In the genomic region with DNA sequence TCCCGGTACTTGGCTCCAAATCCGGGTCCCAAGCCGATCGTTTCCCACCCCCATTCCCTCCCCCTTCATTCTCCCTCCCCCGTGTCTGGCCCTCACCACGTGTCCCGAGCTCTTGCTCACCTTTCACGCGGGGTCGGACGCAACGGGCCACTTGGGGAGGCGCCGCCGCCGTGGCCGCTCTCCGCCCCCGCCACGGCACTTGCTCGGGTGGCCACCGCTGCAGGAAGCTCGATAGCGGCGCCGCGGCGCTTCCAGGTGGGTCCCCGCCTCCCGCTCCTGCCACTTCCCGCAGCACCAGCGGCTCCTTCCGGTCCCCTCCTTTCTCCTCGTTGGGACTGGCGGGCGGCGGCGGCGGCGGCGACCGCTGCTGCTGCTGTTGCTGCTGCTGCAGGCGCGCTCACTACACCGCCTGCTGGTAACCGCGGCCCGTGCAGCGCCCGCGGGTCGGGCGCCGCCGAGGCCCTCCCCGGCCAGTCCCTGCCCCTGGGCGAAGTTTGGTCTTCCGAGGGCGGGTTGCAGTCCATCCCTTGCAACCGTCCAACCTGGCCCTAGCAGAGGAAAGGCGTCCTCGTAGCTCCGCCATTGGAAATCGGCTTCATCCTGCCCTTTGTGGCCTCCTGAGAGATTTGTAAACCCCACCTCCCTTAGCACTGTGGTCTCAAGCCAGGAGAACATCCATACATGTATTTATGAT, we compare ENCODE assay signal across 8 cellular contexts. TPM values are rescaled to one million over a fixed set of nuclear protein-coding genes. Genes with fewer than 3 reads are reported as not detected.
A peak's percentile ranks its signal among the peaks of the same experiment; 100 is the strongest.
DNase-seq lines count a peak whose midpoint lies in the region; ATAC-seq and TF ChIP-seq lines count a peak whose summit lies in the region.

No MANE protein-coding gene starts in this region.

- peak overlapping the region; percentile 76 to 88 (median 81) for H3K4me3 ChIP-seq in breast epithelium

- no peaks in the 10 kb centered on the region for H3K36me3 Mint-ChIP-seq in immature natural killer cell

- TF ChIP-seq POLR2A in breast epithelium (IDR thresholded peaks at IDR 0.05) = no peak

- peak overlapping the region; percentile 96 for H3K27ac ChIP-seq in VCaP
- peak overlapping the region; percentile 96 to 97 for H3K27ac ChIP-seq in breast epithelium

- peaks cover 41 to 44% of the 10 kb centered on the region in 2 donors for H3K4me1 Mint-ChIP-seq in immature natural killer cell

- intact Hi-C loops in breast epithelium (cut with DNase I; ENCODE audit: low total_unique reads) = no loop called here

- peak overlapping the region; percentile 89 to 96 (median 94) for H3K4me3 Mint-ChIP-seq in immature natural killer cell

- TF ChIP-seq CTCF in VCaP (conservative IDR thresholded peaks at IDR 0.05) = peak; percentile 90
- TF ChIP-seq CTCF in breast epithelium (IDR thresholded peaks at IDR 0.05) = peak; percentile 74 to 95 (median 93)

- H3K9me3 ChIP-seq in breast epithelium = no peaks in the 10 kb centered on the region

- peak; percentile 86 for DNase-seq in AG08395 (ENCODE audit: low spot score)
- peak; percentile 93 for DNase-seq in NCI-H2171 treated with DMSO at 0.1 percent for 48 hours (lab: John Stamatoyannopoulos, UW)
- DNase-seq in breast epithelium (ENCODE audit: low spot score in 2 of 2) = peak; percentile 88 to 90
- peak; percentile 92 to 94 (median 93) for DNase-seq in immature natural killer cell
- peak; percentile 62 for DNase-seq in smooth muscle cell of the brain vasculature (ENCODE audit: low read depth, low spot score)

- H3K27ac Mint-ChIP-seq in immature natural killer cell = peak overlapping the region; percentile 93 to 98 (median 96)

- no peaks in the 10 kb centered on the region for H3K36me3 ChIP-seq in breast epithelium

- ATAC-seq in GM18873 (IDR thresholded peaks at IDR 0.05; ENCODE audit: low FRiP score, unreplicated experiment) = peak; percentile 57
- peak; percentile 73 for ATAC-seq in HG03135 (IDR thresholded peaks at IDR 0.05; ENCODE audit: unreplicated experiment)

- peaks cover 6 to 14% (median 8%) of the 10 kb centered on the region in 3 donors for H3K27me3 Mint-ChIP-seq in immature natural killer cell (ENCODE audit: low read depth in 3 of 3)

- H3K4me1 ChIP-seq in breast epithelium = no peaks in the 10 kb centered on the region

- no peaks in the 10 kb centered on the region for H3K27me3 ChIP-seq in breast epithelium

- no peaks in the 10 kb centered on the region for H3K9me3 Mint-ChIP-seq in immature natural killer cell

RNA-seq across cellular contexts. Expression of a gene that starts 0.8 kb away (rescaled TPM):
- 100 to 1,000 TPM in 1 of 3 donors, 10 to 100 TPM in 2; 41.1 to 133 (median 87.2) TPM for total RNA-seq in breast epithelium
- 10 to 100 TPM in 2 of 3 donors, 1 to 10 TPM in 1; 8.8 to 25.8 (median 12.8) TPM for polyA plus RNA-seq in immature natural killer cell

Comparison
In these comparisons a context has a peak if more than half of its experiments do, and no peak if none do; other contexts are left out.
1. Peak in every context shown above with its lines: DNase-seq, ATAC-seq, H3K4me3 ChIP-seq and H3K27ac ChIP-seq.